ENCODE assay signal across 6 cellular contexts in genomic region chr6:147578883-147579282, GRCh38.
"Had no signal": no experiment of that assay in that cellular context is flagged by ENCODE, and none has a peak within 500 bp of the region (broad histone marks: within the 10 kb centered on the region; RNA-seq: fewer than 3 reads in every experiment).

No MANE protein-coding gene starts in this region.

- DNase-seq: H9, HCEC 1CT had no signal

- ATAC-seq: GM23338 had no signal

- FAIRE-seq: H1, H54, HTR-8/SVneo had no signal

- H3K9me3 Mint-ChIP-seq: H9 had no signal

- H3K27ac Mint-ChIP-seq: GM23338, H9 had no signal

- H3K4me1 Mint-ChIP-seq: GM23338, H9 had no signal

- H2AFZ ChIP-seq: GM23338 had no signal

- H3K4me3 Mint-ChIP-seq: GM23338, H9 had no signal

- H3K4me3 ChIP-seq: GM23338 had no signal

- H3K4me2 ChIP-seq: GM23338 had no signal
